Comparison of ENCODE assay signal across 9 cellular contexts in the genomic region with DNA sequence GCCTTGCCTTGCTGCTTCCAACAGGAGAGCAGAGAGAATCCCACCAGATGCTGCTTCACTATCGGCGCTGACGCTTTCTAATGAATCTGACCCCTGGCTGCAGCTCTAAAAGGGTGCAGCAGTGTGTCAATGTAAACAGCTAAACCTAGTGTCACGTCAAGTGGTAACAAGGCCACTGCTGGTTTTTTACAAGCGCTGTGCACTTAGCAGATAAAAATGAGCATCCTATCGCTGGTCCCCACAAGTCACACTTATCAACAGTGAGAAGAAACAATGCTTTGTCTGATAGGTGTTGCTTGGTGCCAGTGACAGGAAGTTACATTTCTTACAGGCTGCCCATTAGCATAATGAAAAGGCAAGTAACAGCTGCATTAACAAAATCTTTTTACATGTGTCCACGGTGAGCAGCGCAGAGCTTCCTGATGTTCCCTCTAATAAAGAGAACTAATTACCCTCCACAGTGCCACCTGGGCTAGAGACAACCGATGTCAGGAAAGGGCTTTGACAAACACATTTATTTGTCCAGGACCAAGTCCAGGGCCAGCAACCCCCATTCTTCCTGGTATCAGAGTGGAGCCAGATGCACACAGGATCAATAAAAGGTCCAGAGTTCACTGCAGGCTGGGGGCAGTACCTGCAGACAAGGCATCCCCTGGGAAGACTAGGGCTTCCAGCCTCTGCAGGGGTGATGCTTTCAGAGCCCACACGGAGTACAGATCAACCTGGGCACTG.
DNase-seq lines count a peak whose midpoint lies in the region; ATAC-seq and TF ChIP-seq lines count a peak whose summit lies in the region.
"Had no signal": no experiment of that assay in that cellular context is flagged by ENCODE, and none has a peak within 500 bp of the region (broad histone marks: within the 10 kb centered on the region; RNA-seq: fewer than 3 reads in every experiment).

No MANE protein-coding gene starts in this region.

- peak; percentile 23 for TF ChIP-seq CTCF in liver (IDR thresholded peaks at IDR 0.05; ENCODE audit: low read depth, low read length, missing input control)

- peak; percentile 99 for DNase-seq in DMS153 (lab: John Stamatoyannopoulos, UW)
- DNase-seq in NCI-H1417 (lab: John Stamatoyannopoulos, UW): peak; percentile 16 to 98 (median 91)
- peak; percentile 79 for DNase-seq in SK-N-DZ (ENCODE audit: low spot score)
- DNase-seq in activated T-cell treated with anti-CD3 and anti-CD28 coated beads for 4 hours: no peak
- no peak for DNase-seq in caudate nucleus (lab: John Stamatoyannopoulos, UW)
- DNase-seq in EL: no peak

- H3K27ac ChIP-seq in liver (ENCODE audit: low read depth in 1 of 2, low read length in 2 of 2) (peak overlapping the region; percentile 80 to 84), caudate nucleus (ENCODE audit: low read depth, low read length) (no peak overlapping the region)
- H3K27ac ChIP-seq: BLaER1 treated with 17β-estradiol and CSF1 and Interleukin-3, amounts not matched to agents 10 nM and 100 nM had no signal

- H3K27me3 ChIP-seq in liver (ENCODE audit: control insufficient read depth in 4 of 4, insufficient read depth in 4 of 4, low read length in 3 of 4): no peaks in the 10 kb centered on the region
- H3K27me3 ChIP-seq: BLaER1 treated with 17β-estradiol and CSF1 and Interleukin-3, amounts not matched to agents 10 nM and 100 nM had no signal

- H3K36me3 ChIP-seq in liver (ENCODE audit: control insufficient read depth in 4 of 4, insufficient read depth in 3 of 4, low read depth in 1 of 4, low read length in 3 of 4): no peaks in the 10 kb centered on the region

- ATAC-seq in GM21619 (IDR thresholded peaks at IDR 0.05; ENCODE audit: unreplicated experiment): no peak

- WGBS in liver: 19% methylated on average over 10 of the region's 10 CpGs

- H3K4me1 ChIP-seq in liver (ENCODE audit: control insufficient read depth in 4 of 4, insufficient read depth in 4 of 4, low read length in 3 of 4): peaks cover 12 to 49% (median 32%) of the 10 kb centered on the region in 4 donors

- peak; percentile 60 to 77 for TF ChIP-seq RAD21 in liver (IDR thresholded peaks at IDR 0.05)

- H3K9ac ChIP-seq in liver (ENCODE audit: low read depth in 1 of 2, low read length in 2 of 2): no peak overlapping the region
- H3K9ac ChIP-seq: BLaER1 treated with 17β-estradiol and CSF1 and Interleukin-3, amounts not matched to agents 10 nM and 100 nM had no signal

- H3K4me3 ChIP-seq in liver (ENCODE audit: low read depth in 1 of 3, low read length in 3 of 3): peak overlapping the region in 1 of 3 donors; percentile 15
- H3K4me3 ChIP-seq: BLaER1 treated with 17β-estradiol and CSF1 and Interleukin-3, amounts not matched to agents 10 nM and 100 nM had no signal

- no peaks in the 10 kb centered on the region for H3K9me3 ChIP-seq in liver (ENCODE audit: control insufficient read depth in 4 of 4, low read length in 3 of 4)
- H3K9me3 ChIP-seq: BLaER1 treated with 17β-estradiol and CSF1 and Interleukin-3, amounts not matched to agents 10 nM and 100 nM had no signal

TF ChIP-seq in liver, 16 proteins besides CTCF, POLR2A, EP300 and RAD21:
- TF ChIP-seq FOXA1 (IDR thresholded peaks at IDR 0.05) (peak; percentile 53), RXRA (IDR thresholded peaks at IDR 0.05) (peak; percentile 94 to 96), HNF4G (IDR thresholded peaks at IDR 0.05) (peak; percentile 98), JUND (IDR thresholded peaks at IDR 0.05) (peak; percentile 82 to 88), SP1 (IDR thresholded peaks at IDR 0.05) (peak; percentile 99), YY1 (IDR thresholded peaks at IDR 0.05) (peak; percentile 80), TAF1 (conservative IDR thresholded peaks at IDR 0.05) (no peak), NR2F2 (IDR thresholded peaks at IDR 0.05) (peak; percentile 75), FOXA2 (IDR thresholded peaks at IDR 0.05) (peak; percentile 68), EGR1 (IDR thresholded peaks at IDR 0.05; ENCODE audit: low read depth in 2 of 2) (peak in 1 of 2 donors; percentile 91), GABPA (IDR thresholded peaks at IDR 0.05 in 1 of 2, conservative IDR thresholded peaks at IDR 0.05 in 1 of 2) (peak in 1 of 2 donors; percentile 54), HNF4A (conservative IDR thresholded peaks at IDR 0.05) (peak; percentile 98 to 99)
- TF ChIP-seq, protein P1, sequence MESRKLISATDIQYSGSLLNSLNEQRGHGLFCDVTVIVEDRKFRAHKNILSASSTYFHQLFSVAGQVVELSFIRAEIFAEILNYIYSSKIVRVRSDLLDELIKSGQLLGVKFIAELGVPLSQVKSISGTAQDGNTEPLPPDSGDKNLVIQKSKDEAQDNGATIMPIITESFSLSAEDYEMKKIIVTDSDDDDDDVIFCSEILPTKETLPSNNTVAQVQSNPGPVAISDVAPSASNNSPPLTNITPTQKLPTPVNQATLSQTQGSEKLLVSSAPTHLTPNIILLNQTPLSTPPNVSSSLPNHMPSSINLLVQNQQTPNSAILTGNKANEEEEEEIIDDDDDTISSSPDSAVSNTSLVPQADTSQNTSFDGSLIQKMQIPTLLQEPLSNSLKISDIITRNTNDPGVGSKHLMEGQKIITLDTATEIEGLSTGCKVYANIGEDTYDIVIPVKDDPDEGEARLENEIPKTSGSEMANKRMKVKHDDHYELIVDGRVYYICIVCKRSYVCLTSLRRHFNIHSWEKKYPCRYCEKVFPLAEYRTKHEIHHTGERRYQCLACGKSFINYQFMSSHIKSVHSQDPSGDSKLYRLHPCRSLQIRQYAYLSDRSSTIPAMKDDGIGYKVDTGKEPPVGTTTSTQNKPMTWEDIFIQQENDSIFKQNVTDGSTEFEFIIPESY (IDR thresholded peaks at IDR 0.05): peak; percentile 94
- TF ChIP-seq, protein P2, sequence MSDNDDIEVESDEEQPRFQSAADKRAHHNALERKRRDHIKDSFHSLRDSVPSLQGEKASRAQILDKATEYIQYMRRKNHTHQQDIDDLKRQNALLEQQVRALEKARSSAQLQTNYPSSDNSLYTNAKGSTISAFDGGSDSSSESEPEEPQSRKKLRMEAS (IDR thresholded peaks at IDR 0.05): peak; percentile 98
- TF ChIP-seq, protein P3, sequence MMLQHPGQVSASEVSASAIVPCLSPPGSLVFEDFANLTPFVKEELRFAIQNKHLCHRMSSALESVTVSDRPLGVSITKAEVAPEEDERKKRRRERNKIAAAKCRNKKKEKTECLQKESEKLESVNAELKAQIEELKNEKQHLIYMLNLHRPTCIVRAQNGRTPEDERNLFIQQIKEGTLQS (IDR thresholded peaks at IDR 0.05): peak; percentile 48
- TF ChIP-seq, protein P4, sequence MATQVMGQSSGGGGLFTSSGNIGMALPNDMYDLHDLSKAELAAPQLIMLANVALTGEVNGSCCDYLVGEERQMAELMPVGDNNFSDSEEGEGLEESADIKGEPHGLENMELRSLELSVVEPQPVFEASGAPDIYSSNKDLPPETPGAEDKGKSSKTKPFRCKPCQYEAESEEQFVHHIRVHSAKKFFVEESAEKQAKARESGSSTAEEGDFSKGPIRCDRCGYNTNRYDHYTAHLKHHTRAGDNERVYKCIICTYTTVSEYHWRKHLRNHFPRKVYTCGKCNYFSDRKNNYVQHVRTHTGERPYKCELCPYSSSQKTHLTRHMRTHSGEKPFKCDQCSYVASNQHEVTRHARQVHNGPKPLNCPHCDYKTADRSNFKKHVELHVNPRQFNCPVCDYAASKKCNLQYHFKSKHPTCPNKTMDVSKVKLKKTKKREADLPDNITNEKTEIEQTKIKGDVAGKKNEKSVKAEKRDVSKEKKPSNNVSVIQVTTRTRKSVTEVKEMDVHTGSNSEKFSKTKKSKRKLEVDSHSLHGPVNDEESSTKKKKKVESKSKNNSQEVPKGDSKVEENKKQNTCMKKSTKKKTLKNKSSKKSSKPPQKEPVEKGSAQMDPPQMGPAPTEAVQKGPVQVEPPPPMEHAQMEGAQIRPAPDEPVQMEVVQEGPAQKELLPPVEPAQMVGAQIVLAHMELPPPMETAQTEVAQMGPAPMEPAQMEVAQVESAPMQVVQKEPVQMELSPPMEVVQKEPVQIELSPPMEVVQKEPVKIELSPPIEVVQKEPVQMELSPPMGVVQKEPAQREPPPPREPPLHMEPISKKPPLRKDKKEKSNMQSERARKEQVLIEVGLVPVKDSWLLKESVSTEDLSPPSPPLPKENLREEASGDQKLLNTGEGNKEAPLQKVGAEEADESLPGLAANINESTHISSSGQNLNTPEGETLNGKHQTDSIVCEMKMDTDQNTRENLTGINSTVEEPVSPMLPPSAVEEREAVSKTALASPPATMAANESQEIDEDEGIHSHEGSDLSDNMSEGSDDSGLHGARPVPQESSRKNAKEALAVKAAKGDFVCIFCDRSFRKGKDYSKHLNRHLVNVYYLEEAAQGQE (IDR thresholded peaks at IDR 0.05): peak; percentile 88

Comparison
In these comparisons a context has a peak if more than half of its experiments do, and no peak if none do; other contexts are left out.
1. DNase-seq: peak in DMS153 (single experiment), NCI-H1417 (3 of 3) and SK-N-DZ (single experiment); none in activated T-cell treated with anti-CD3 and anti-CD28 coated beads for 4 hours (single experiment), caudate nucleus (0 of 61) and EL (single experiment).